ENCODE assay signal across 12 cellular contexts in the genomic region with DNA sequence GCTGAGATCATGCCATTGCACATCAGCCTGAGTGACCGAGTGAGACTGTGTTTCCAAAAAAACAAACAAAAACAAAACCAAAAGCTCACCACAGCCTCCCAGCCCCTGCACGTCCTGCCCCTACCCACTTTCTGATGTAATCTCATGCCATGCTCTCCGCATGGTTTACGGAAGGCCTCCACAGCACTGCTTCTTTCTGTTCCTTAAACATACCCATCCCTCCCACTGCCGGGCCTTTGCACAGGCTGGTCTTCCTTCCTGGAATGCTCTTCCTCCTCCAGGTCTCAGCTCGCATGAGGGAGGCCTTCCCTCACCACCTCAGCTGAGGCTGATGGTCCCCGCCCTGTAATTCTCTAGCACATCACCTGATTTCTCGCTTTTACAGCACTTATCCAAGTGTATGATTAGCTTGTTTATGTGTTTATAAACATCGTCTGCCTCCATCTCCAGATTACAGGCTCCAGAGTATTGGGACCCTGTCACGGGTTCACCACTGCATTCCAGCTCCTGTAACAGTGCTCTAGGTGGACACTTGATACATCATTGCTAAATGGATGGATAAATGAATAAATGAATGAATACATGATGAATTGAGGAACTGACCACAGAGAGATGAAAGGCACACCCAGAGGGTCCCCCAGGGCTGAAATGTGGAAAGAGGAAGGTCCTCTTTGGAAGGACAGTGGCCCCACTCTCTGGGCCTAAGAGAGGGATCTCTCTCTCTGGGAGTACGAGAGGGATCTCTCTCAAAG. TPM values are rescaled to one million over a fixed set of nuclear protein-coding genes. Genes with fewer than 3 reads are reported as not detected.
A peak's percentile ranks its signal among the peaks of the same experiment; 100 is the strongest.
DNase-seq lines count a peak whose midpoint lies in the region; ATAC-seq and TF ChIP-seq lines count a peak whose summit lies in the region.
"Had no signal": no experiment of that assay in that cellular context is flagged by ENCODE, and none has a peak within 500 bp of the region (broad histone marks: within the 10 kb centered on the region; RNA-seq: fewer than 3 reads in every experiment).

No MANE protein-coding gene starts in this region.

- no peak for TF ChIP-seq CTCF in endothelial cell (IDR thresholded peaks at IDR 0.05; ENCODE audit: unreplicated experiment)

- H3K4me1 Mint-ChIP-seq in endothelial cell (ENCODE audit: unreplicated experiment): peaks cover 11% of the 10 kb centered on the region
- peaks cover 10 to 14% (median 12%) of the 10 kb centered on the region in 7 donors for H3K4me1 Mint-ChIP-seq in naive thymus-derived CD4-positive, alpha-beta T cell
- H3K4me1 Mint-ChIP-seq: activated T-helper 17 cell treated with anti-CD3 and anti-CD28 coated beads, Interleukin-2, amount 50 U/mL, for 72 hours had no signal

- ATAC-seq in naive thymus-derived CD4-positive, alpha-beta T cell: peak; percentile 60
- ATAC-seq in HG03520 (IDR thresholded peaks at IDR 0.05; ENCODE audit: unreplicated experiment): no peak
- no peak for ATAC-seq in HG02571 (IDR thresholded peaks at IDR 0.05; ENCODE audit: unreplicated experiment)
- ATAC-seq: activated T-helper 17 cell treated with anti-CD3 and anti-CD28 coated beads, Interleukin-2, amount 50 U/mL, for 72 hours had no signal

- peak overlapping the region; percentile 19 for H3K4me3 Mint-ChIP-seq in endothelial cell (ENCODE audit: unreplicated experiment)
- no peak overlapping the region for H3K4me3 Mint-ChIP-seq in naive thymus-derived CD4-positive, alpha-beta T cell
- H3K4me3 Mint-ChIP-seq: activated T-helper 17 cell treated with anti-CD3 and anti-CD28 coated beads, Interleukin-2, amount 50 U/mL, for 72 hours had no signal

- CTCF ChIA-PET in naive thymus-derived CD4-positive, alpha-beta T cell (lab: Charles Lee): interaction anchor here (0.5 to 1.9 kb wide), 8 partner anchors 9 to 574 kb away, joined by 3 to 6 read pairs (median 4); no protein-coding TSS in a partner anchor

- H3K27ac Mint-ChIP-seq in endothelial cell (ENCODE audit: unreplicated experiment): no peak overlapping the region
- H3K27ac Mint-ChIP-seq in naive thymus-derived CD4-positive, alpha-beta T cell: peak overlapping the region in 1 of 9 donors; percentile 70
- H3K27ac Mint-ChIP-seq: activated T-helper 17 cell treated with anti-CD3 and anti-CD28 coated beads, Interleukin-2, amount 50 U/mL, for 72 hours had no signal

- H3K9me3 Mint-ChIP-seq in endothelial cell (ENCODE audit: unreplicated experiment): no peaks in the 10 kb centered on the region
- no peaks in the 10 kb centered on the region for H3K9me3 Mint-ChIP-seq in naive thymus-derived CD4-positive, alpha-beta T cell
- H3K9me3 Mint-ChIP-seq: activated T-helper 17 cell treated with anti-CD3 and anti-CD28 coated beads, Interleukin-2, amount 50 U/mL, for 72 hours had no signal

- DNase-seq in Ammon's horn (ENCODE audit: low spot score) (peak; percentile 35), NOMO-1 (lab: John Stamatoyannopoulos, UW; ENCODE audit: unreplicated experiment in 2 of 2) (peak; percentile 60 to 68), endothelial cell (ENCODE audit: low spot score) (no peak), NCI-H2081 (lab: John Stamatoyannopoulos, UW) (no peak), GDM1 (lab: John Stamatoyannopoulos, UW) (no peak)
- no peak for DNase-seq in naive thymus-derived CD4-positive, alpha-beta T cell
- DNase-seq: NCI-H2029 had no signal

- POLR2A ChIA-PET in naive thymus-derived CD4-positive, alpha-beta T cell (lab: Charles Lee): interaction anchor here (1.5 kb wide), 1 partner anchor 22 kb away, joined by 3 read pairs; the partner anchor contains the start of gene TCEA3

- no peaks in the 10 kb centered on the region for H3K9me3 ChIP-seq in naive thymus-derived CD4-positive, alpha-beta T cell (ENCODE audit: control insufficient read depth in 2 of 3, low read length in 3 of 3)
- H3K9me3 ChIP-seq: Peyer's patch, thoracic aorta had no signal

- no peak overlapping the region for H3K27ac ChIP-seq in naive thymus-derived CD4-positive, alpha-beta T cell (ENCODE audit: low read depth, low read length)

- peaks cover 0 to 54% (median 0%) of the 10 kb centered on the region in 3 experiments for H3K36me3 ChIP-seq in naive thymus-derived CD4-positive, alpha-beta T cell (ENCODE audit: control insufficient read depth in 2 of 3, insufficient read depth in 3 of 3, low read length in 3 of 3)

- peaks cover 12% of the 10 kb centered on the region for H3K27me3 Mint-ChIP-seq in endothelial cell (ENCODE audit: unreplicated experiment)
- H3K27me3 Mint-ChIP-seq in naive thymus-derived CD4-positive, alpha-beta T cell: no peaks in the 10 kb centered on the region
- H3K27me3 Mint-ChIP-seq: activated T-helper 17 cell treated with anti-CD3 and anti-CD28 coated beads, Interleukin-2, amount 50 U/mL, for 72 hours had no signal

- peaks cover 3% of the 10 kb centered on the region for H3K36me3 Mint-ChIP-seq in endothelial cell (ENCODE audit: low read depth, unreplicated experiment)
- peaks cover 0 to 27% (median 8%) of the 10 kb centered on the region in 5 donors for H3K36me3 Mint-ChIP-seq in naive thymus-derived CD4-positive, alpha-beta T cell

- intact Hi-C loops in naive thymus-derived CD4-positive, alpha-beta T cell (cut with micrococcal nuclease): loop anchor here (5.0 to 10.0 kb wide), 3 partner anchors 75 to 425 kb away; no protein-coding TSS in a partner anchor

- no peaks in the 10 kb centered on the region for H3K27me3 ChIP-seq in naive thymus-derived CD4-positive, alpha-beta T cell (ENCODE audit: control insufficient read depth in 2 of 2, insufficient read depth in 2 of 2, low read length in 2 of 2)
- H3K27me3 ChIP-seq: Peyer's patch had no signal

- no peak overlapping the region for H3K4me3 ChIP-seq in naive thymus-derived CD4-positive, alpha-beta T cell (ENCODE audit: low read length)
- H3K4me3 ChIP-seq: Peyer's patch, thoracic aorta had no signal

- peaks cover 4 to 9% of the 10 kb centered on the region in 2 donors for H3K4me1 ChIP-seq in naive thymus-derived CD4-positive, alpha-beta T cell (ENCODE audit: control insufficient read depth in 2 of 2, insufficient read depth in 2 of 2, low read length in 2 of 2)

RNA-seq across cellular contexts. Expression of gene TCEA3, which starts 22.1 kb away (rescaled TPM):
- 9.7 TPM for total RNA-seq in endothelial cell (ENCODE audit: unreplicated experiment)
- 10 to 100 TPM; 20.2 to 59.2 (median 49.3) TPM for total RNA-seq in naive thymus-derived CD4-positive, alpha-beta T cell
- polyA plus RNA-seq in naive thymus-derived CD4-positive, alpha-beta T cell: 10 to 100 TPM; 34.4 to 57.2 TPM

RNA-seq across cellular contexts. Expression of gene ZNF436, which starts 32.8 kb away (rescaled TPM):
- 26.0 TPM for total RNA-seq in endothelial cell (ENCODE audit: unreplicated experiment)
- total RNA-seq in naive thymus-derived CD4-positive, alpha-beta T cell: 10 to 100 TPM in 2 of 5 experiments, 1 to 10 TPM in 3; 4.5 to 11.7 (median 6.7) TPM
- 1 to 10 TPM; 2.9 to 3.9 TPM for polyA plus RNA-seq in naive thymus-derived CD4-positive, alpha-beta T cell

RNA-seq across cellular contexts. Expression of gene HNRNPR, which starts 58.4 kb away (rescaled TPM):
- 146 TPM for total RNA-seq in endothelial cell (ENCODE audit: unreplicated experiment)
- 100 to 1,000 TPM in 4 of 5 experiments, 10 to 100 TPM in 1; 97.4 to 235 (median 117) TPM for total RNA-seq in naive thymus-derived CD4-positive, alpha-beta T cell
- 100 to 1,000 TPM; 197 to 208 TPM for polyA plus RNA-seq in naive thymus-derived CD4-positive, alpha-beta T cell

Comparison
In these comparisons a context has a peak if more than half of its experiments do, and no peak if none do; other contexts are left out.
1. DNase-seq: peak in Ammon's horn (single experiment) and NOMO-1 (2 of 2); none in endothelial cell (single experiment), naive thymus-derived CD4-positive, alpha-beta T cell (0 of 9), NCI-H2081 (0 of 2) and GDM1 (single experiment).